Comparison of ENCODE assay signal across 1 cellular context in genomic region chr18:23173912-23174311, GRCh38.
TF ChIP-seq lines count a peak whose summit lies in the region.

No MANE protein-coding gene starts in this region.

TF ChIP-seq in endothelial cell of umbilical vein, 7 proteins besides CTCF, POLR2A, EP300 and RAD21:
- no peak for TF ChIP-seq FOS (IDR thresholded peaks at IDR 0.05; ENCODE audit: borderline replicate concordance, insufficient read depth, low read length)
- no peak for TF ChIP-seq POLR2AphosphoS5 (IDR thresholded peaks at IDR 0.05; ENCODE audit: insufficient read depth, low read depth, low read length)
- TF ChIP-seq MYC (IDR thresholded peaks at IDR 0.05; ENCODE audit: low read depth, low read length): no peak
- no peak for TF ChIP-seq GATA2 (IDR thresholded peaks at IDR 0.05; ENCODE audit: insufficient read depth, insufficient read length, low read depth, low read length)
- no peak for TF ChIP-seq MAX (IDR thresholded peaks at IDR 0.05; ENCODE audit: insufficient read depth, insufficient read length)
- TF ChIP-seq JUN (IDR thresholded peaks at IDR 0.05; ENCODE audit: borderline replicate concordance, insufficient read depth, insufficient read length, low read depth): no peak
- no peak for TF ChIP-seq EZH2 (IDR thresholded peaks at IDR 0.05; ENCODE audit: borderline replicate concordance, low read depth, low read length, severe bottlenecking)
